10 cellular contexts compared by ENCODE assay signal in genomic region chr10:44309939-44310761, GRCh38.
DNase-seq lines count a peak whose midpoint lies in the region; ATAC-seq and TF ChIP-seq lines count a peak whose summit lies in the region.
"Had no signal": no experiment of that assay in that cellular context is flagged by ENCODE, and none has a peak within 500 bp of the region (broad histone marks: within the 10 kb centered on the region; RNA-seq: fewer than 3 reads in every experiment).

No MANE protein-coding gene starts in this region.

- no peaks in the 10 kb centered on the region for H3F3A ChIP-seq in smooth muscle cell (ENCODE audit: low read depth)

- H3K27ac Mint-ChIP-seq in T-helper 17 cell (no peak overlapping the region), immature natural killer cell (peak overlapping the region; percentile 91 to 99 (median 96))

- WGBS in smooth muscle cell (ENCODE audit: low lambda C conversion rate): 95% methylated on average over 29 of the region's 32 CpGs

- peaks cover 26% of the 10 kb centered on the region for H3K27me3 Mint-ChIP-seq in T-helper 17 cell
- peaks cover 10 to 19% (median 11%) of the 10 kb centered on the region in 3 donors for H3K27me3 Mint-ChIP-seq in immature natural killer cell (ENCODE audit: low read depth in 3 of 3)

- H3K4me3 ChIP-seq in H7 (ENCODE audit: insufficient read depth, low read depth, low read length) (peak overlapping the region; percentile 47), smooth muscle cell (no peak overlapping the region)

- H3K9me3 ChIP-seq in T-helper 17 cell (ENCODE audit: control insufficient read depth, low read length, poor library complexity, severe bottlenecking) (no peaks in the 10 kb centered on the region), smooth muscle cell (replicated peaks; ENCODE audit: low read depth) (no peaks in the 10 kb centered on the region)

- ATAC-seq in T-helper 17 cell (no peak), esophagus mucosa (no peak)

- no peaks in the 10 kb centered on the region for H3K36me3 ChIP-seq in H7 (replicated peaks; ENCODE audit: control insufficient read depth, insufficient read depth, low read length)
- no peaks in the 10 kb centered on the region for H3K36me3 ChIP-seq in smooth muscle cell (ENCODE audit: low read depth)
- H3K36me3 ChIP-seq: cardiac muscle cell had no signal

- H3K36me3 Mint-ChIP-seq in T-helper 17 cell (ENCODE audit: low read depth): no peaks in the 10 kb centered on the region
- no peaks in the 10 kb centered on the region for H3K36me3 Mint-ChIP-seq in immature natural killer cell

- peaks cover 14% of the 10 kb centered on the region for H3K27me3 ChIP-seq in H7 (ENCODE audit: control insufficient read depth, insufficient read depth, low read length)
- H3K27me3 ChIP-seq in smooth muscle cell (ENCODE audit: low read depth): peaks cover 8% of the 10 kb centered on the region
- H3K27me3 ChIP-seq: cardiac muscle cell had no signal

- TF ChIP-seq CTCF in smooth muscle cell (IDR thresholded peaks at IDR 0.05; ENCODE audit: borderline replicate concordance, insufficient read depth, poor library complexity, severe bottlenecking): no peak

- H2AFZ ChIP-seq in smooth muscle cell (ENCODE audit: low read depth): peak overlapping the region; percentile 68

- no peaks in the 10 kb centered on the region for H3K79me2 ChIP-seq in smooth muscle cell (ENCODE audit: low read depth)

- no peak overlapping the region for H3K27ac ChIP-seq in smooth muscle cell (ENCODE audit: low read depth)
- H3K27ac ChIP-seq: cardiac muscle cell had no signal

- H3K4me3 Mint-ChIP-seq in T-helper 17 cell (peak overlapping the region; percentile 43), immature natural killer cell (peak overlapping the region; percentile 76 to 85 (median 84))

- DNase-seq in H7: peak; percentile 32
- no peak for DNase-seq in T-helper 17 cell
- peak; percentile 82 to 85 (median 84) for DNase-seq in immature natural killer cell
- DNase-seq in smooth muscle cell (lab: John Stamatoyannopoulos, UW; ENCODE audit: unreplicated experiment): no peak
- DNase-seq in HT-29 (ENCODE audit: low spot score): no peak
- no peak for DNase-seq in DMS79 treated with DMSO at 0.1 percent for 48 hours (lab: John Stamatoyannopoulos, UW)
- DNase-seq: NCI-H1048, NCI-H446 had no signal

- H3K4me1 Mint-ChIP-seq in T-helper 17 cell: peaks cover 10% of the 10 kb centered on the region
- H3K4me1 Mint-ChIP-seq in immature natural killer cell: peaks cover 36 to 55% of the 10 kb centered on the region in 2 donors

- H3K4me2 ChIP-seq in smooth muscle cell: peak overlapping the region; percentile 84

- no peaks in the 10 kb centered on the region for H3K4me1 ChIP-seq in smooth muscle cell (ENCODE audit: low read depth)

- no peaks in the 10 kb centered on the region for H4K20me1 ChIP-seq in smooth muscle cell (ENCODE audit: low read depth)

- no peaks in the 10 kb centered on the region for H3K9me3 Mint-ChIP-seq in immature natural killer cell

- no peak overlapping the region for H3K9ac ChIP-seq in smooth muscle cell (ENCODE audit: low read depth)

Comparison
In these comparisons a context has a peak if more than half of its experiments do, and no peak if none do; other contexts are left out.
1. DNase-seq: peak in H7 (single experiment) and immature natural killer cell (3 of 3); none in T-helper 17 cell (0 of 3), smooth muscle cell (single experiment), HT-29 (single experiment) and DMS79 treated with DMSO at 0.1 percent for 48 hours (single experiment).